ENCODE assay signal across 22 cellular contexts in the genomic region with DNA sequence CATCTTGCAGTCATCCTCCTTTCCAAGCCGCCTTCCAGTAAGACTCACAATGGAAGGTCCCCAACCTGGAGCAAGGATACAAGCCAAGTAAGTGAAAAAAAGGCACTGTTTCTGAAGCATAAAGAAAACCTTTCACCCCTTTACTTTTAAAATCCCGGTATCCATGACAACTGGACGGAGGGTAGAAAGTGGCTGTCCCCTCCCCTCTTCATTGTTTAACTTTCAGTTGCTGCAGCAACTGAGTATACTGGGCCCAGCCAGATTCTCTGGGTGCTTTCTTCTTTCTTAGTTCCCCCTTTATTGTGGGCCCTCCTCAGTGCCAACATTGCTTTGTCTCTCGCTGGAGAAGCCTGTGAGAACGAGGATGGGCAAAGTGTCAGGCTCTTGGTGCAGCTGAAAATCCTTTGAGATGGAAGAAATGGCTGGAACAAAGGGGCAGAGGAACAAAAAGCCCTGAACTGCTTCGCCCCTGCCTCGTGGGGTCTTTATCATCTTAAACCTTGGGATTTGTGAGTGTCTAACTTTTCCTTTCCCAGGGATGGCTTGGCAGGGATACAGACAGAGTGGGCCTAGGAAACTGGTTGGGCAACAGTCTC.
DNase-seq lines count a peak whose midpoint lies in the region; ATAC-seq and TF ChIP-seq lines count a peak whose summit lies in the region.
"Had no signal": no experiment of that assay in that cellular context is flagged by ENCODE, and none has a peak within 500 bp of the region (broad histone marks: within the 10 kb centered on the region; RNA-seq: fewer than 3 reads in every experiment).

No MANE protein-coding gene starts in this region.

- no peak overlapping the region for H3K4me3 ChIP-seq in mesendoderm (ENCODE audit: low read length)
- H3K4me3 ChIP-seq: cardiac muscle cell, esophagus squamous epithelium, gastroesophageal sphincter, GM23248, sigmoid colon, testis had no signal

- H3K27me3 ChIP-seq in mesendoderm (ENCODE audit: insufficient read depth, low read length, poor library complexity) = no peaks in the 10 kb centered on the region
- H3K27me3 ChIP-seq: esophagus squamous epithelium, gastroesophageal sphincter, sigmoid colon, testis had no signal

- CTCF ChIA-PET in WTC11 (lab: Charles Lee) = interaction anchor here (1.4 kb wide), 1 partner anchor 225 kb away, joined by 11 read pairs; no protein-coding TSS in a partner anchor
- CTCF ChIA-PET in activated CD8-positive, alpha-beta memory T cell treated with anti-CD3 and anti-CD28 coated beads, Interleukin-2, amount 10 ng/mL, durations not matched to agents 7 days and 5 days (lab: Charles Lee) = no interaction called here

- POLR2A ChIA-PET in WTC11 (lab: Charles Lee) = no interaction called here

- H3K79me2 ChIP-seq in mesendoderm (ENCODE audit: control insufficient read depth, insufficient read depth, low read length) = no peaks in the 10 kb centered on the region

- TF ChIP-seq CTCF in WTC11 (IDR thresholded peaks at IDR 0.05) = no peak

- H3K9ac ChIP-seq in mesendoderm (ENCODE audit: low read length) = no peak overlapping the region
- H3K9ac ChIP-seq: GM23248 had no signal

- no peaks in the 10 kb centered on the region for H3K79me1 ChIP-seq in mesendoderm (ENCODE audit: low read length)

- H4K5ac ChIP-seq in mesendoderm (ENCODE audit: low read length) = no peak overlapping the region

- no peak overlapping the region for H3K23ac ChIP-seq in mesendoderm (ENCODE audit: low read length)

- H3K27ac Mint-ChIP-seq in WTC11 = no peak overlapping the region
- no peak overlapping the region for H3K27ac Mint-ChIP-seq in activated CD8-positive, alpha-beta memory T cell treated with anti-CD3 and anti-CD28 coated beads, Interleukin-2, amount 10 ng/mL, durations not matched to agents 7 days and 5 days
- H3K27ac Mint-ChIP-seq: activated CD4-positive, alpha-beta T cell treated with anti-CD3 and anti-CD28 coated beads, Interleukin-2, amount 10 ng/mL, durations not matched to agents 24 days and 14 days; CD4-positive, alpha-beta T cell had no signal

- H3K36me3 ChIP-seq in mesendoderm (ENCODE audit: control insufficient read depth, insufficient read depth, low read length) = no peaks in the 10 kb centered on the region
- H3K36me3 ChIP-seq: cardiac muscle cell, esophagus squamous epithelium, gastroesophageal sphincter, sigmoid colon had no signal

- H3K4me1 Mint-ChIP-seq in WTC11 = peaks cover 13% of the 10 kb centered on the region
- no peaks in the 10 kb centered on the region for H3K4me1 Mint-ChIP-seq in activated CD8-positive, alpha-beta memory T cell treated with anti-CD3 and anti-CD28 coated beads, Interleukin-2, amount 10 ng/mL, durations not matched to agents 7 days and 5 days
- H3K4me1 Mint-ChIP-seq: activated CD4-positive, alpha-beta T cell treated with anti-CD3 and anti-CD28 coated beads, Interleukin-2, amount 10 ng/mL, durations not matched to agents 24 days and 14 days had no signal

- no CpG with 5 or more reads among the region's 7 CpGs for WGBS in mesendoderm (ENCODE audit: extremely low coverage, insufficient coverage, low lambda C conversion rate)

- H2BK15ac ChIP-seq in mesendoderm (replicated peaks; ENCODE audit: low read depth) = no peak overlapping the region

- no peak overlapping the region for H3K4ac ChIP-seq in mesendoderm (ENCODE audit: low read depth, low read length)

- H2AK5ac ChIP-seq in mesendoderm (ENCODE audit: low read length) = no peak overlapping the region

- H3K36me3 Mint-ChIP-seq in WTC11 = no peaks in the 10 kb centered on the region
- H3K36me3 Mint-ChIP-seq in activated CD8-positive, alpha-beta memory T cell treated with anti-CD3 and anti-CD28 coated beads, Interleukin-2, amount 10 ng/mL, durations not matched to agents 7 days and 5 days = no peaks in the 10 kb centered on the region

- H3K56ac ChIP-seq in mesendoderm (ENCODE audit: low read length) = no peak overlapping the region

- peak; percentile 53 for ATAC-seq in WTC11
- no peak for ATAC-seq in activated CD8-positive, alpha-beta memory T cell treated with anti-CD3 and anti-CD28 coated beads, Interleukin-2, amount 10 ng/mL, durations not matched to agents 7 days and 5 days
- ATAC-seq: gastroesophageal sphincter, left cardiac atrium had no signal

- H3K18ac ChIP-seq in mesendoderm (ENCODE audit: low read length) = no peak overlapping the region

- H3K4me1 ChIP-seq in mesendoderm (ENCODE audit: control insufficient read depth, low read depth, low read length) = no peaks in the 10 kb centered on the region
- H3K4me1 ChIP-seq: esophagus squamous epithelium, sigmoid colon, testis had no signal

- H3K27ac ChIP-seq in cingulate gyrus (ENCODE audit: low read depth, low read length) (peak overlapping the region; percentile 54), mesendoderm (ENCODE audit: low read depth, low read length) (peak overlapping the region; percentile 30)
- H3K27ac ChIP-seq: cardiac muscle cell, esophagus squamous epithelium, gastroesophageal sphincter, GM23248, sigmoid colon had no signal

- no peak for DNase-seq in WTC11 (ENCODE audit: low spot score)
- no peak for DNase-seq in mesendoderm
- peak; percentile 44 for DNase-seq in retina
- no peak for DNase-seq in activated CD8-positive, alpha-beta memory T cell treated with anti-CD3 and anti-CD28 coated beads, Interleukin-2, amount 50 U/mL, for 48 hours
- no peak for DNase-seq in activated CD8-positive, alpha-beta memory T cell treated with anti-CD3 and anti-CD28 coated beads, Interleukin-2, amount 10 ng/mL, durations not matched to agents 7 days and 5 days
- DNase-seq in stimulated activated CD4-positive, alpha-beta T cell treated with anti-CD3 and anti-CD28 coated beads, Interleukin-12 subunit alpha, Interleukin-12 subunit beta, amount 100 ng/mL, for 4 hours = no peak
- DNase-seq: activated CD4-positive, alpha-beta T cell treated with anti-CD3 and anti-CD28 coated beads, Interleukin-2, amount 10 ng/mL, durations not matched to agents 24 days and 14 days; activated effector memory CD4-positive, alpha-beta T cell treated with Interleukin-2 at 50 U/mL for 16 hours; CD4-positive, alpha-beta T cell; effector CD8-positive, alpha-beta T cell; esophagus squamous epithelium; GM23248; KBM-7; left cardiac atrium; NCI-H146; nephron progenitor cell; SHP77; sigmoid colon; testis had no signal

- H3K4me2 ChIP-seq in mesendoderm (ENCODE audit: low read length) = no peak overlapping the region

- H3K27me3 Mint-ChIP-seq in WTC11 (ENCODE audit: low read depth) = peaks cover 16% of the 10 kb centered on the region
- H3K27me3 Mint-ChIP-seq in activated CD8-positive, alpha-beta memory T cell treated with anti-CD3 and anti-CD28 coated beads, Interleukin-2, amount 10 ng/mL, durations not matched to agents 7 days and 5 days = peaks cover 19% of the 10 kb centered on the region
- H3K27me3 Mint-ChIP-seq: activated CD4-positive, alpha-beta T cell treated with anti-CD3 and anti-CD28 coated beads, Interleukin-2, amount 10 ng/mL, durations not matched to agents 24 days and 14 days had no signal

- H3K9me3 Mint-ChIP-seq in WTC11 = peaks cover 12% of the 10 kb centered on the region; the same call in 1 of the 2 replicates
- no peaks in the 10 kb centered on the region for H3K9me3 Mint-ChIP-seq in activated CD8-positive, alpha-beta memory T cell treated with anti-CD3 and anti-CD28 coated beads, Interleukin-2, amount 10 ng/mL, durations not matched to agents 7 days and 5 days (ENCODE audit: low read depth)
- H3K9me3 Mint-ChIP-seq: activated CD4-positive, alpha-beta T cell treated with anti-CD3 and anti-CD28 coated beads, Interleukin-2, amount 10 ng/mL, durations not matched to agents 24 days and 14 days; CD4-positive, alpha-beta T cell had no signal

- H2BK120ac ChIP-seq in mesendoderm (ENCODE audit: low read depth, low read length) = no peak overlapping the region

- H4K8ac ChIP-seq in mesendoderm (ENCODE audit: low read depth, low read length) = no peak overlapping the region

- no peak overlapping the region for H2BK5ac ChIP-seq in mesendoderm (ENCODE audit: low read length)

- no peak overlapping the region for H3K4me3 Mint-ChIP-seq in WTC11
- no peak overlapping the region for H3K4me3 Mint-ChIP-seq in activated CD8-positive, alpha-beta memory T cell treated with anti-CD3 and anti-CD28 coated beads, Interleukin-2, amount 10 ng/mL, durations not matched to agents 7 days and 5 days
- H3K4me3 Mint-ChIP-seq: activated CD4-positive, alpha-beta T cell treated with anti-CD3 and anti-CD28 coated beads, Interleukin-2, amount 10 ng/mL, durations not matched to agents 24 days and 14 days; CD4-positive, alpha-beta T cell; nephron progenitor cell had no signal

TF ChIP-seq in WTC11, 78 proteins besides CTCF, POLR2A, EP300 and RAD21 (continues in another document):
- TF ChIP-seq, protein P1, sequence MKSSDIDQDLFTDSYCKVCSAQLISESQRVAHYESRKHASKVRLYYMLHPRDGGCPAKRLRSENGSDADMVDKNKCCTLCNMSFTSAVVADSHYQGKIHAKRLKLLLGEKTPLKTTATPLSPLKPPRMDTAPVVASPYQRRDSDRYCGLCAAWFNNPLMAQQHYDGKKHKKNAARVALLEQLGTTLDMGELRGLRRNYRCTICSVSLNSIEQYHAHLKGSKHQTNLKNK (CRISPR knock-in tag; IDR thresholded peaks at IDR 0.05) = no peak
- TF ChIP-seq NFATC4 (CRISPR knock-in tag; IDR thresholded peaks at IDR 0.05) = no peak
- TF ChIP-seq ATF3 (CRISPR knock-in tag; conservative IDR thresholded peaks at IDR 0.05) = no peak
- no peak for TF ChIP-seq ATF1 (CRISPR knock-in tag; IDR thresholded peaks at IDR 0.05)
- TF ChIP-seq GRHL2 (CRISPR knock-in tag; IDR thresholded peaks at IDR 0.05; ENCODE audit: insufficient replicate concordance, severe bottlenecking) = no peak
- TF ChIP-seq SMAD3 (CRISPR knock-in tag; IDR thresholded peaks at IDR 0.05; ENCODE audit: borderline replicate concordance) = no peak
- TF ChIP-seq ZNF396 (CRISPR knock-in tag; IDR thresholded peaks at IDR 0.05; ENCODE audit: borderline replicate concordance) = no peak
- TF ChIP-seq SMAD4 (CRISPR knock-in tag; IDR thresholded peaks at IDR 0.05) = no peak
- no peak for TF ChIP-seq NR3C1 (CRISPR knock-in tag; conservative IDR thresholded peaks at IDR 0.05; ENCODE audit: low read depth)
- TF ChIP-seq ZNF219 (CRISPR knock-in tag; IDR thresholded peaks at IDR 0.05; ENCODE audit: borderline replicate concordance) = no peak
- TF ChIP-seq FOXP1 (CRISPR knock-in tag; IDR thresholded peaks at IDR 0.05; ENCODE audit: borderline replicate concordance) = no peak
- no peak for TF ChIP-seq EMX1 (CRISPR knock-in tag; IDR thresholded peaks at IDR 0.05)
